10 cellular contexts compared by ENCODE assay signal in the genomic region with DNA sequence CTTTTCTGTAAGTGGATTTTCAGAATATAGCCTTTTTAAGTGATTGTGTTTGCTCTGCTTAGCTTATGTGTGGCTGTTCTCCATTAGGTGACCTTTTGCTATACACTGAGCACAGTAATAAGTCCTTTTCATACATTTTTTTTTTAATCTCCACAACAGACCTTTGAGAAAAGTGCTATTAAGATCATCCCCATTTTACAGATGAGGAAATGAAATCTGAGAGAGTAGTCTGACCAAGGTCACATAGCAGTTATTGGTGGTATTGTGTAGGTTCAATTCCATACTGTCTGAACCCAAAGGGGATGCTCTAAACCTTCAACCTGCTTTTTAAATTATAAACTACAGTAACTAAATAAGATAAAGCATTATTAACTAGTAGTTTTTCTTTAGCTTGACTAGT. TPM values are rescaled to one million over a fixed set of nuclear protein-coding genes. Genes with fewer than 3 reads are reported as not detected.
DNase-seq lines count a peak whose midpoint lies in the region; FAIRE-seq and TF ChIP-seq lines count a peak whose summit lies in the region.
"Had no signal": no experiment of that assay in that cellular context is flagged by ENCODE, and none has a peak within 500 bp of the region (broad histone marks: within the 10 kb centered on the region; RNA-seq: fewer than 3 reads in every experiment).

No MANE protein-coding gene starts in this region.

- H3K36me3 ChIP-seq in ACC112 (ENCODE audit: insufficient read depth, low read length): peaks cover 11% of the 10 kb centered on the region
- H3K36me3 ChIP-seq in HUES48 (ENCODE audit: control insufficient read depth, insufficient read depth, low read length): peaks cover 25% of the 10 kb centered on the region; the same call in 1 of the 2 replicates
- H3K36me3 ChIP-seq in breast epithelium: no peaks in the 10 kb centered on the region
- H3K36me3 ChIP-seq in muscle layer of colon (ENCODE audit: insufficient read depth, low read length): no peaks in the 10 kb centered on the region
- H3K36me3 ChIP-seq in prostate gland: no peaks in the 10 kb centered on the region

- peak overlapping the region; percentile 99; the same call in 1 of the 2 replicates for H3K9ac ChIP-seq in HUES48 (ENCODE audit: low read depth, low read length)
- peak overlapping the region; percentile 93 for H3K9ac ChIP-seq in muscle layer of colon (ENCODE audit: low read length)

- no peak for TF ChIP-seq POLR2A in breast epithelium (IDR thresholded peaks at IDR 0.05)
- TF ChIP-seq POLR2A in prostate gland (IDR thresholded peaks at IDR 0.05): no peak

- TF ChIP-seq CTCF in breast epithelium (IDR thresholded peaks at IDR 0.05) (no peak), prostate gland (IDR thresholded peaks at IDR 0.05) (no peak)

- H3K27ac ChIP-seq in ACC112 (ENCODE audit: low read depth, low read length): no peak overlapping the region
- H3K27ac ChIP-seq in HUES48 (ENCODE audit: low read depth, low read length): peak overlapping the region; percentile 100
- peak overlapping the region in 1 of 2 donors; percentile 100 for H3K27ac ChIP-seq in breast epithelium
- no peak overlapping the region for H3K27ac ChIP-seq in muscle layer of colon (ENCODE audit: low read depth, low read length)
- H3K27ac ChIP-seq in prostate gland: no peak overlapping the region

- FAIRE-seq in GM19239 (lab: Jason Lieb, UNC): no peak

- H3K27me3 ChIP-seq in ACC112 (ENCODE audit: insufficient read depth, low read length): no peaks in the 10 kb centered on the region
- no peaks in the 10 kb centered on the region for H3K27me3 ChIP-seq in HUES48 (ENCODE audit: control insufficient read depth, insufficient read depth, low read length)
- no peaks in the 10 kb centered on the region for H3K27me3 ChIP-seq in breast epithelium
- no peaks in the 10 kb centered on the region for H3K27me3 ChIP-seq in muscle layer of colon (ENCODE audit: control insufficient read depth in 1 of 2, insufficient read depth in 2 of 2, low read length in 2 of 2)
- no peaks in the 10 kb centered on the region for H3K27me3 ChIP-seq in prostate gland (replicated peaks; ENCODE audit: insufficient read depth)

- H3K4me3 ChIP-seq in ACC112 (ENCODE audit: low read depth, low read length): peak overlapping the region; percentile 92
- peak overlapping the region; percentile 99 for H3K4me3 ChIP-seq in HUES48 (ENCODE audit: low read depth, low read length)
- peak overlapping the region; percentile 71 to 97 (median 96) for H3K4me3 ChIP-seq in breast epithelium
- peak overlapping the region in 1 of 2 donors; percentile 90 for H3K4me3 ChIP-seq in muscle layer of colon (ENCODE audit: low read depth in 1 of 2, low read length in 2 of 2)
- peak overlapping the region in 1 of 2 donors; percentile 82 for H3K4me3 ChIP-seq in prostate gland

- DNase-seq in breast epithelium (ENCODE audit: low spot score in 2 of 2) (no peak), amygdala (lab: John Stamatoyannopoulos, UW) (no peak), prostate gland (ENCODE audit: low spot score) (no peak), NCI-H774 (lab: John Stamatoyannopoulos, UW) (no peak), GM19239 (ENCODE audit: insufficient read length, low spot score) (no peak)
- DNase-seq: GDM1, hypothalamus had no signal

- no peak overlapping the region for H2AFZ ChIP-seq in ACC112 (ENCODE audit: low read length, unreplicated experiment)

- H3K79me2 ChIP-seq in ACC112 (ENCODE audit: control insufficient read depth, insufficient read depth, low read length, unreplicated experiment): peaks cover 65% of the 10 kb centered on the region

- H3K4me1 ChIP-seq in ACC112 (ENCODE audit: control insufficient read depth, insufficient read depth, low read length, unreplicated experiment) (peaks cover 24% of the 10 kb centered on the region), HUES48 (ENCODE audit: control insufficient read depth, insufficient read depth, low read length) (peaks cover 5% of the 10 kb centered on the region; the same call in 1 of the 2 replicates), breast epithelium (peaks cover 0 to 4% of the 10 kb centered on the region in 2 donors), muscle layer of colon (ENCODE audit: insufficient read depth, low read length) (peaks cover 47% of the 10 kb centered on the region), prostate gland (replicated peaks) (no peaks in the 10 kb centered on the region)

- intact Hi-C loops in breast epithelium (cut with DNase I; ENCODE audit: low total_unique reads): no loop called here
- intact Hi-C loops in prostate gland (cut with DNase I): loop anchor here (5.0 kb wide), 1 partner anchor 295 kb away; a partner anchor contains a TSS

- no peaks in the 10 kb centered on the region for H3K9me3 ChIP-seq in HUES48 (ENCODE audit: control insufficient read depth, insufficient read depth, low read length)
- no peaks in the 10 kb centered on the region for H3K9me3 ChIP-seq in breast epithelium
- H3K9me3 ChIP-seq in muscle layer of colon (ENCODE audit: low read length): no peaks in the 10 kb centered on the region
- no peaks in the 10 kb centered on the region for H3K9me3 ChIP-seq in prostate gland

RNA-seq across cellular contexts. Expression of a gene that starts 1.7 kb away (rescaled TPM):
- total RNA-seq in breast epithelium (100 to 1,000 TPM in 1 of 3 donors, 10 to 100 TPM in 2; 91.1 to 126 (median 96.0) TPM), prostate gland (100 to 1,000 TPM in 1 of 2 donors, 10 to 100 TPM in 1; 70.1 to 115 TPM)
